ENCODE assay signal across 34 cellular contexts in genomic region chr10:131300508-131300907, GRCh38.
"Had no signal": no experiment of that assay in that cellular context is flagged by ENCODE, and none has a peak within 500 bp of the region (broad histone marks: within the 10 kb centered on the region; RNA-seq: fewer than 3 reads in every experiment).

No MANE protein-coding gene starts in this region.

- DNase-seq: Karpas-422, Kasumi-1, MG63, MM.1S, MV-4-11, NCI-H1048, NCI-H1092, NCI-H1092 treated with DMSO at 0.1 percent for 48 hours, NCI-H1105, NCI-H1105 treated with DMSO at 0.1 percent for 48 hours, NCI-H1417, NCI-H1417 treated with DMSO at 0.1 percent for 48 hours, NCI-H1436, NCI-H1436 treated with DMSO at 0.1 percent for 48 hours, NCI-H146, NCI-H1694, NCI-H1694 treated with DMSO at 0.1 percent for 48 hours, NCI-H187, NCI-H187 treated with DMSO at 0.1 percent for 48 hours, NCI-H1930, NCI-H2029, NCI-H2029 treated with DMSO at 0.1 percent for 48 hours, NCI-H2081, NCI-H2081 treated with DMSO at 0.1 percent for 48 hours, NCI-H2107, NCI-H2171, NCI-H2171 treated with DMSO at 0.1 percent for 48 hours, NCI-H2227 treated with DMSO at 0.1 percent for 48 hours, NCI-H226, NCI-H345, NCI-H446, NCI-H446 treated with DMSO at 0.1 percent for 48 hours, NCI-H510A, NCI-H510A treated with DMSO at 0.1 percent for 48 hours had no signal

- H3K36me3 ChIP-seq: MG63 had no signal

- H3K4me3 ChIP-seq: MG63 had no signal
